1 cellular context compared by ENCODE assay signal in the genomic region with DNA sequence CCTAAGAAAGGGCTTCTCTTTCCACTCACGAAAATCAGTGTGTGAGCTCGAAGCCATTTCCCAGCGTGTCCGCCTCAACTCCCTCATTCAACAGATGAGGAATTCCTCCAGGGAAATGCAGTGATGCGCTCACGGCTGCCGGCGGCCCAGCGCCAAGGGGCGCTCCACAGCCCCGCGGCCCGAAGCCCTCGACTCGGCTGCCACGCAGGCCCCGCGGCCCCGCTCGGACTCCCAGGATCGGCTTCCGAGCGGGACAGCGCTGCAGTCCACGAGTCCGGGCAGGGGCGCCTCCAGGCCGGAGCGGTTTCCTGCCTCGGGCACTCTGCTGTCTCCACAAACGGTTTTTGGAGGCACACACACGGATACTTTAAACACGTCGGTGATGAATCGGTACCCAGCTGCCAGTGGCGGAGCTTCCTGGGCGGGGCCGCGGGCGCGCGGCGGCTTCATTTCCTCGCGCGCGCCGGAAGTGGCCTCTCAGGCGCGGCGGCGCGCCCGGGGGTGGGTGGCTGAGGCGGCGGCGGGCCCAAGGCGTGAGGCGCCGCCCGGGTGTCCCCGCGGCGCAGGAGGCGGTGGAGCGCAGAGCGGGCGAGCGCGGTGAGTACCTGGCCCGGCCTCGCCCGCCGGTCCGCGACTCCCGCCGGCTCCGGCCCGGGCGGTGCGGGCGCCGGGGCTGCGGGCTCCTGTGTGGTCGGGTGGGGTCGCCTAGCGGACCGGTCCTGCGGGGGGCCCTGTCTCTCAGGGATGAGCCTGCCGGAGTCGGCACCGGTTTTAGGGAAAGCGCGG.
A peak's percentile ranks its signal among the peaks of the same experiment; 100 is the strongest.
TF ChIP-seq lines count a peak whose summit lies in the region.

A gene with protein sequence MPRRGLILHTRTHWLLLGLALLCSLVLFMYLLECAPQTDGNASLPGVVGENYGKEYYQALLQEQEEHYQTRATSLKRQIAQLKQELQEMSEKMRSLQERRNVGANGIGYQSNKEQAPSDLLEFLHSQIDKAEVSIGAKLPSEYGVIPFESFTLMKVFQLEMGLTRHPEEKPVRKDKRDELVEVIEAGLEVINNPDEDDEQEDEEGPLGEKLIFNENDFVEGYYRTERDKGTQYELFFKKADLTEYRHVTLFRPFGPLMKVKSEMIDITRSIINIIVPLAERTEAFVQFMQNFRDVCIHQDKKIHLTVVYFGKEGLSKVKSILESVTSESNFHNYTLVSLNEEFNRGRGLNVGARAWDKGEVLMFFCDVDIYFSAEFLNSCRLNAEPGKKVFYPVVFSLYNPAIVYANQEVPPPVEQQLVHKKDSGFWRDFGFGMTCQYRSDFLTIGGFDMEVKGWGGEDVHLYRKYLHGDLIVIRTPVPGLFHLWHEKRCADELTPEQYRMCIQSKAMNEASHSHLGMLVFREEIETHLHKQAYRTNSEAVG (plus strand): TSS at position 475 of the 786 bp plus-strand sequence. CDS start 16,705 bp downstream, outside the sequence.

TF ChIP-seq in HepG2, 621 proteins besides CTCF, POLR2A, EP300 and RAD21 (continued from another document and continues in another):
- TF ChIP-seq, protein P1, sequence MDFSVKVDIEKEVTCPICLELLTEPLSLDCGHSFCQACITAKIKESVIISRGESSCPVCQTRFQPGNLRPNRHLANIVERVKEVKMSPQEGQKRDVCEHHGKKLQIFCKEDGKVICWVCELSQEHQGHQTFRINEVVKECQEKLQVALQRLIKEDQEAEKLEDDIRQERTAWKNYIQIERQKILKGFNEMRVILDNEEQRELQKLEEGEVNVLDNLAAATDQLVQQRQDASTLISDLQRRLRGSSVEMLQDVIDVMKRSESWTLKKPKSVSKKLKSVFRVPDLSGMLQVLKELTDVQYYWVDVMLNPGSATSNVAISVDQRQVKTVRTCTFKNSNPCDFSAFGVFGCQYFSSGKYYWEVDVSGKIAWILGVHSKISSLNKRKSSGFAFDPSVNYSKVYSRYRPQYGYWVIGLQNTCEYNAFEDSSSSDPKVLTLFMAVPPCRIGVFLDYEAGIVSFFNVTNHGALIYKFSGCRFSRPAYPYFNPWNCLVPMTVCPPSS (IDR thresholded peaks at IDR 0.05), result no peak
- TF ChIP-seq SMARCE1 (IDR thresholded peaks at IDR 0.05; ENCODE audit: borderline replicate concordance), result no peak
- TF ChIP-seq IKZF4 (CRISPR knock-in tag; IDR thresholded peaks at IDR 0.05; ENCODE audit: borderline replicate concordance, low read depth, not compliant biosample characterization), result no peak
- no peak for TF ChIP-seq ZFP36L2 (CRISPR knock-in tag; IDR thresholded peaks at IDR 0.05)
- TF ChIP-seq DMAP1 (CRISPR knock-in tag; IDR thresholded peaks at IDR 0.05), result no peak
- no peak for TF ChIP-seq ZZZ3 (CRISPR knock-in tag; IDR thresholded peaks at IDR 0.05; ENCODE audit: borderline replicate concordance)
- TF ChIP-seq, protein P2, sequence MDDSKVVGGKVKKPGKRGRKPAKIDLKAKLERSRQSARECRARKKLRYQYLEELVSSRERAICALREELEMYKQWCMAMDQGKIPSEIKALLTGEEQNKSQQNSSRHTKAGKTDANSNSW (CRISPR knock-in tag; IDR thresholded peaks at IDR 0.05; ENCODE audit: borderline replicate concordance), result no peak
- TF ChIP-seq NR1H2 (CRISPR knock-in tag; IDR thresholded peaks at IDR 0.05; ENCODE audit: borderline replicate concordance, low read depth), result no peak
- no peak for TF ChIP-seq NFIB (CRISPR knock-in tag; IDR thresholded peaks at IDR 0.05; ENCODE audit: borderline replicate concordance)
- no peak for TF ChIP-seq POLR2AphosphoS2 (IDR thresholded peaks at IDR 0.05; ENCODE audit: low read depth, low read length)
- no peak for TF ChIP-seq MYC (CRISPR knock-in tag; IDR thresholded peaks at IDR 0.05; ENCODE audit: borderline replicate concordance)
- TF ChIP-seq MAF1 (CRISPR knock-in tag; IDR thresholded peaks at IDR 0.05; ENCODE audit: borderline replicate concordance), result no peak
- TF ChIP-seq, protein P3, sequence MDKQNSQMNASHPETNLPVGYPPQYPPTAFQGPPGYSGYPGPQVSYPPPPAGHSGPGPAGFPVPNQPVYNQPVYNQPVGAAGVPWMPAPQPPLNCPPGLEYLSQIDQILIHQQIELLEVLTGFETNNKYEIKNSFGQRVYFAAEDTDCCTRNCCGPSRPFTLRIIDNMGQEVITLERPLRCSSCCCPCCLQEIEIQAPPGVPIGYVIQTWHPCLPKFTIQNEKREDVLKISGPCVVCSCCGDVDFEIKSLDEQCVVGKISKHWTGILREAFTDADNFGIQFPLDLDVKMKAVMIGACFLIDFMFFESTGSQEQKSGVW (CRISPR knock-in tag; IDR thresholded peaks at IDR 0.05; ENCODE audit: borderline replicate concordance), result no peak
- 0 out of 2 replicates have a peak, but pooled peaks have one; percentile 11 for TF ChIP-seq GFI1 (CRISPR knock-in tag; IDR thresholded peaks at IDR 0.05; ENCODE audit: borderline replicate concordance)
- 0 out of 2 replicates have a peak, but pooled peaks have one; percentile 74 for TF ChIP-seq CAMTA2 (CRISPR knock-in tag; IDR thresholded peaks at IDR 0.05; ENCODE audit: borderline replicate concordance)
- TF ChIP-seq, protein P4, sequence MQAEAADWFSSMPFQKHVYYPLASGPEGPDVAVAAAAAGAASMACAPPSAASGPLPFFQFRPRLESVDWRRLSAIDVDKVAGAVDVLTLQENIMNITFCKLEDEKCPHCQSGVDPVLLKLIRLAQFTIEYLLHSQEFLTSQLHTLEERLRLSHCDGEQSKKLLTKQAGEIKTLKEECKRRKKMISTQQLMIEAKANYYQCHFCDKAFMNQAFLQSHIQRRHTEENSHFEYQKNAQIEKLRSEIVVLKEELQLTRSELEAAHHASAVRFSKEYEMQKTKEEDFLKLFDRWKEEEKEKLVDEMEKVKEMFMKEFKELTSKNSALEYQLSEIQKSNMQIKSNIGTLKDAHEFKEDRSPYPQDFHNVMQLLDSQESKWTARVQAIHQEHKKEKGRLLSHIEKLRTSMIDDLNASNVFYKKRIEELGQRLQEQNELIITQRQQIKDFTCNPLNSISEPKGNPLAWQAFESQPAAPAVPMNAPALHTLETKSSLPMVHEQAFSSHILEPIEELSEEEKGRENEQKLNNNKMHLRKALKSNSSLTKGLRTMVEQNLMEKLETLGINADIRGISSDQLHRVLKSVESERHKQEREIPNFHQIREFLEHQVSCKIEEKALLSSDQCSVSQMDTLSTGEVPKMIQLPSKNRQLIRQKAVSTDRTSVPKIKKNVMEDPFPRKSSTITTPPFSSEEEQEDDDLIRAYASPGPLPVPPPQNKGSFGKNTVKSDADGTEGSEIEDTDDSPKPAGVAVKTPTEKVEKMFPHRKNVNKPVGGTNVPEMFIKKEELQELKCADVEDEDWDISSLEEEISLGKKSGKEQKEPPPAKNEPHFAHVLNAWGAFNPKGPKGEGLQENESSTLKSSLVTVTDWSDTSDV (CRISPR knock-in tag; IDR thresholded peaks at IDR 0.05), result peak; percentile 52; the same call in 1 of the 2 replicates
- no peak for TF ChIP-seq ZNF282 (IDR thresholded peaks at IDR 0.05; ENCODE audit: partially characterized antibody)
- TF ChIP-seq CHD2 (IDR thresholded peaks at IDR 0.05; ENCODE audit: low read depth, low read length), result no peak
- TF ChIP-seq SNAPC2 (CRISPR knock-in tag; IDR thresholded peaks at IDR 0.05), result no peak
- no peak for TF ChIP-seq TAF15 (IDR thresholded peaks at IDR 0.05; ENCODE audit: low read depth, low read length, poor library complexity, severe bottlenecking)
- TF ChIP-seq ZNF569 (CRISPR knock-in tag; IDR thresholded peaks at IDR 0.05; ENCODE audit: borderline replicate concordance), result no peak
- no peak for TF ChIP-seq ZMYM2 (CRISPR knock-in tag; IDR thresholded peaks at IDR 0.05)
- TF ChIP-seq, protein P5, sequence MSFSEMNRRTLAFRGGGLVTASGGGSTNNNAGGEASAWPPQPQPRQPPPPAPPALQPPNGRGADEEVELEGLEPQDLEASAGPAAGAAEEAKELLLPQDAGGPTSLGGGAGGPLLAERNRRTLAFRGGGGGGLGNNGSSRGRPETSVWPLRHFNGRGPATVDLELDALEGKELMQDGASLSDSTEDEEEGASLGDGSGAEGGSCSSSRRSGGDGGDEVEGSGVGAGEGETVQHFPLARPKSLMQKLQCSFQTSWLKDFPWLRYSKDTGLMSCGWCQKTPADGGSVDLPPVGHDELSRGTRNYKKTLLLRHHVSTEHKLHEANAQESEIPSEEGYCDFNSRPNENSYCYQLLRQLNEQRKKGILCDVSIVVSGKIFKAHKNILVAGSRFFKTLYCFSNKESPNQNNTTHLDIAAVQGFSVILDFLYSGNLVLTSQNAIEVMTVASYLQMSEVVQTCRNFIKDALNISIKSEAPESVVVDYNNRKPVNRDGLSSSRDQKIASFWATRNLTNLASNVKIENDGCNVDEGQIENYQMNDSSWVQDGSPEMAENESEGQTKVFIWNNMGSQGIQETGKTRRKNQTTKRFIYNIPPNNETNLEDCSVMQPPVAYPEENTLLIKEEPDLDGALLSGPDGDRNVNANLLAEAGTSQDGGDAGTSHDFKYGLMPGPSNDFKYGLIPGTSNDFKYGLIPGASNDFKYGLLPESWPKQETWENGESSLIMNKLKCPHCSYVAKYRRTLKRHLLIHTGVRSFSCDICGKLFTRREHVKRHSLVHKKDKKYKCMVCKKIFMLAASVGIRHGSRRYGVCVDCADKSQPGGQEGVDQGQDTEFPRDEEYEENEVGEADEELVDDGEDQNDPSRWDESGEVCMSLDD (CRISPR knock-in tag; IDR thresholded peaks at IDR 0.05; ENCODE audit: borderline replicate concordance), result no peak
- no peak for TF ChIP-seq ATM (IDR thresholded peaks at IDR 0.05; ENCODE audit: borderline replicate concordance)
- TF ChIP-seq ZSCAN12 (CRISPR knock-in tag; IDR thresholded peaks at IDR 0.05), result no peak
- peak; percentile 75 for TF ChIP-seq GABPA (IDR thresholded peaks at IDR 0.05; ENCODE audit: low read depth, low read length)
- peak; percentile 77 for TF ChIP-seq GABPA (CRISPR knock-in tag; IDR thresholded peaks at IDR 0.05; ENCODE audit: low read depth)
- TF ChIP-seq ZSCAN22 (CRISPR knock-in tag; IDR thresholded peaks at IDR 0.05), result no peak
- TF ChIP-seq, protein P6, sequence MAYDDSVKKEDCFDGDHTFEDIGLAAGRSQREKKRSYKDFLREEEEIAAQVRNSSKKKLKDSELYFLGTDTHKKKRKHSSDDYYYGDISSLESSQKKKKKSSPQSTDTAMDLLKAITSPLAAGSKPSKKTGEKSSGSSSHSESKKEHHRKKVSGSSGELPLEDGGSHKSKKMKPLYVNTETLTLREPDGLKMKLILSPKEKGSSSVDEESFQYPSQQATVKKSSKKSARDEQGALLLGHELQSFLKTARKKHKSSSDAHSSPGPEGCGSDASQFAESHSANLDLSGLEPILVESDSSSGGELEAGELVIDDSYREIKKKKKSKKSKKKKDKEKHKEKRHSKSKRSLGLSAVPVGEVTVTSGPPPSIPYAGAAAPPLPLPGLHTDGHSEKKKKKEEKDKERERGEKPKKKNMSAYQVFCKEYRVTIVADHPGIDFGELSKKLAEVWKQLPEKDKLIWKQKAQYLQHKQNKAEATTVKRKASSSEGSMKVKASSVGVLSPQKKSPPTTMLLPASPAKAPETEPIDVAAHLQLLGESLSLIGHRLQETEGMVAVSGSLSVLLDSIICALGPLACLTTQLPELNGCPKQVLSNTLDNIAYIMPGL (CRISPR knock-in tag; IDR thresholded peaks at IDR 0.05; ENCODE audit: borderline replicate concordance in 1 of 2, low read depth in 1 of 2), result peak; percentile 53 to 86
- peak; percentile 60 for TF ChIP-seq ZNF556 (CRISPR knock-in tag; IDR thresholded peaks at IDR 0.05; ENCODE audit: borderline replicate concordance)
- TF ChIP-seq, protein P7, sequence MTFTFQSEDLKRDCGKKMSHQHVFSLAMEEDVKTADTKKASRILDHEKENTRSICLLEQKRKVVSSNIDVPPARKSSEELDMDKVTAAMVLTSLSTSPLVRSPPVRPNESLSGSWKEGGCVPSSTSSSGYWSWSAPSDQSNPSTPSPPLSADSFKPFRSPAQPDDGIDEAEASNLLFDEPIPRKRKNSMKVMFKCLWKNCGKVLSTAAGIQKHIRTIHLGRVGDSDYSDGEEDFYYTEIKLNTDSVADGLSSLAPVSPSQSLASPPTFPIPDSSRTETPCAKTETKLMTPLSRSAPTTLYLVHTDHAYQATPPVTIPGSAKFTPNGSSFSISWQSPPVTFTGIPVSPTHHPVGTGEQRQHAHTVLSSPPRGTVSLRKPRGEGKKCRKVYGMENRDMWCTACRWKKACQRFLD (CRISPR knock-in tag; IDR thresholded peaks at IDR 0.05; ENCODE audit: borderline replicate concordance), result 0 out of 2 replicates have a peak, but pooled peaks have one; percentile 45
- peak; percentile 50; the same call in 1 of the 2 replicates for TF ChIP-seq MEIS1 (CRISPR knock-in tag; IDR thresholded peaks at IDR 0.05; ENCODE audit: borderline replicate concordance)
- no peak for TF ChIP-seq ZNF75D (CRISPR knock-in tag; IDR thresholded peaks at IDR 0.05; ENCODE audit: borderline replicate concordance)
- 0 out of 2 replicates have a peak, but pooled peaks have one; percentile 53 for TF ChIP-seq ZNF563 (CRISPR knock-in tag; IDR thresholded peaks at IDR 0.05)
- TF ChIP-seq ZNF501 (CRISPR knock-in tag; IDR thresholded peaks at IDR 0.05), result peak; percentile 69
- TF ChIP-seq, protein P8, sequence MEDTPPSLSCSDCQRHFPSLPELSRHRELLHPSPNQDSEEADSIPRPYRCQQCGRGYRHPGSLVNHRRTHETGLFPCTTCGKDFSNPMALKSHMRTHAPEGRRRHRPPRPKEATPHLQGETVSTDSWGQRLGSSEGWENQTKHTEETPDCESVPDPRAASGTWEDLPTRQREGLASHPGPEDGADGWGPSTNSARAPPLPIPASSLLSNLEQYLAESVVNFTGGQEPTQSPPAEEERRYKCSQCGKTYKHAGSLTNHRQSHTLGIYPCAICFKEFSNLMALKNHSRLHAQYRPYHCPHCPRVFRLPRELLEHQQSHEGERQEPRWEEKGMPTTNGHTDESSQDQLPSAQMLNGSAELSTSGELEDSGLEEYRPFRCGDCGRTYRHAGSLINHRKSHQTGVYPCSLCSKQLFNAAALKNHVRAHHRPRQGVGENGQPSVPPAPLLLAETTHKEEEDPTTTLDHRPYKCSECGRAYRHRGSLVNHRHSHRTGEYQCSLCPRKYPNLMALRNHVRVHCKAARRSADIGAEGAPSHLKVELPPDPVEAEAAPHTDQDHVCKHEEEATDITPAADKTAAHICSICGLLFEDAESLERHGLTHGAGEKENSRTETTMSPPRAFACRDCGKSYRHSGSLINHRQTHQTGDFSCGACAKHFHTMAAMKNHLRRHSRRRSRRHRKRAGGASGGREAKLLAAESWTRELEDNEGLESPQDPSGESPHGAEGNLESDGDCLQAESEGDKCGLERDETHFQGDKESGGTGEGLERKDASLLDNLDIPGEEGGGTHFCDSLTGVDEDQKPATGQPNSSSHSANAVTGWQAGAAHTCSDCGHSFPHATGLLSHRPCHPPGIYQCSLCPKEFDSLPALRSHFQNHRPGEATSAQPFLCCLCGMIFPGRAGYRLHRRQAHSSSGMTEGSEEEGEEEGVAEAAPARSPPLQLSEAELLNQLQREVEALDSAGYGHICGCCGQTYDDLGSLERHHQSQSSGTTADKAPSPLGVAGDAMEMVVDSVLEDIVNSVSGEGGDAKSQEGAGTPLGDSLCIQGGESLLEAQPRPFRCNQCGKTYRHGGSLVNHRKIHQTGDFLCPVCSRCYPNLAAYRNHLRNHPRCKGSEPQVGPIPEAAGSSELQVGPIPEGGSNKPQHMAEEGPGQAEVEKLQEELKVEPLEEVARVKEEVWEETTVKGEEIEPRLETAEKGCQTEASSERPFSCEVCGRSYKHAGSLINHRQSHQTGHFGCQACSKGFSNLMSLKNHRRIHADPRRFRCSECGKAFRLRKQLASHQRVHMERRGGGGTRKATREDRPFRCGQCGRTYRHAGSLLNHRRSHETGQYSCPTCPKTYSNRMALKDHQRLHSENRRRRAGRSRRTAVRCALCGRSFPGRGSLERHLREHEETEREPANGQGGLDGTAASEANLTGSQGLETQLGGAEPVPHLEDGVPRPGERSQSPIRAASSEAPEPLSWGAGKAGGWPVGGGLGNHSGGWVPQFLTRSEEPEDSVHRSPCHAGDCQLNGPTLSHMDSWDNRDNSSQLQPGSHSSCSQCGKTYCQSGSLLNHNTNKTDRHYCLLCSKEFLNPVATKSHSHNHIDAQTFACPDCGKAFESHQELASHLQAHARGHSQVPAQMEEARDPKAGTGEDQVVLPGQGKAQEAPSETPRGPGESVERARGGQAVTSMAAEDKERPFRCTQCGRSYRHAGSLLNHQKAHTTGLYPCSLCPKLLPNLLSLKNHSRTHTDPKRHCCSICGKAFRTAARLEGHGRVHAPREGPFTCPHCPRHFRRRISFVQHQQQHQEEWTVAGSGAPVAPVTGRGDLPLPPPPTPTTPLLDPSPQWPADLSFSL (CRISPR knock-in tag; IDR thresholded peaks at IDR 0.05), result no peak
